In the genomic region with DNA sequence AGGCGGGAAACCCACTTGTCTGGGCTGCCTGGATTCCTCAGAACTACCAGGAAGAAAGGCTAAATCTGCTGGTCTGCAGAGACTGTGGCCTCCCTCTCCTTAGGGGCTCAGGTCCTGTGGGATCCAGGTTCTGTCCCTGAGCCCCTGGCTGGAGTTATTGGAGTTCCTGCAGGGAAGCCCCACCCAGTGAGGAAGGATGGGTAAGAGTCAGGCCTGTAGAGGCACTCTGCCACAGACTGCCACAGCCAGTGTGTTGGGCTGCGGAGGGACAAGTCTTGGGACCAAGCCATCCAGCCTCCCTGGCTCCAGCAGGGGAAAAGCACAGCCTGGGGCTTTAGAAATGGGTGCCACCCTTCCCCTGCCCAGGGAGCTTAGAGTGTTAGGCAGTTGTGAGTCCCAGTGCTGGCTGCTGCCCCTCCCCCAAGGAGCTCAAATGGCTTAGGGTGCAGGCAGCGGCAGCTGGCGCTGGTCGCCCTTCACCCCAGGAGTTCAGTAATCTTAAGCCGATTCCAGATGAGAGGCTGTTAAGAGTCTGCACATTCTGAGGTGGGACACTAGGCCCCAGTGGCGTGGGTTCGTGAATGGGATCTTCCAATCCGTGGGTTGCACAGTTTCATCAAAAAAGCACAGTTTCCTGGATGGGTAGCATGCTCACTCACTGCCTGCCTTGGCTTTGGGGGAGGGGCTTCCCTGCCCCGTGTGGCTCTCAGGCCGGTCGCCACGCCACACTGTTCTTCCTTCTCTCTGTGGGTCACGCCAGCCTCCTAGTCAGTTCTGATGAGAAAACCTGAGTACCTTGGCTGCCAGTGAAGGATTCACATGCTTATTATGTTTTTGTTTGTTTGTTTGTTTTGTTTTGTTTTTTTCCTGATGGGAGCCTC, we compare ENCODE assay signal across 1 cellular context.
TF ChIP-seq lines count a peak whose summit lies in the region.

No MANE protein-coding gene starts in this region.

TF ChIP-seq in WTC11, 78 proteins besides CTCF, POLR2A, EP300 and RAD21:
- no peak for TF ChIP-seq ATF1 (CRISPR knock-in tag; IDR thresholded peaks at IDR 0.05)
- TF ChIP-seq ZNF416 (CRISPR knock-in tag; IDR thresholded peaks at IDR 0.05) = 0 out of 2 replicates have a peak, but pooled peaks have one; percentile 31
- TF ChIP-seq FOXJ3 (CRISPR knock-in tag; IDR thresholded peaks at IDR 0.05; ENCODE audit: borderline replicate concordance) = no peak
- no peak for TF ChIP-seq IRF2 (CRISPR knock-in tag; IDR thresholded peaks at IDR 0.05; ENCODE audit: borderline replicate concordance, low read depth)
- peak; percentile 19; the same call in 1 of the 2 replicates for TF ChIP-seq FOXP1 (CRISPR knock-in tag; IDR thresholded peaks at IDR 0.05; ENCODE audit: borderline replicate concordance)
- TF ChIP-seq ZNF671 (CRISPR knock-in tag; IDR thresholded peaks at IDR 0.05) = no peak
- no peak for TF ChIP-seq SMAD3 (CRISPR knock-in tag; IDR thresholded peaks at IDR 0.05; ENCODE audit: borderline replicate concordance)
- TF ChIP-seq TCF7 (CRISPR knock-in tag; IDR thresholded peaks at IDR 0.05; ENCODE audit: low read depth) = no peak
- TF ChIP-seq KAT7 (CRISPR knock-in tag; IDR thresholded peaks at IDR 0.05; ENCODE audit: borderline replicate concordance) = no peak
- TF ChIP-seq CREM (CRISPR knock-in tag; IDR thresholded peaks at IDR 0.05) = no peak
- no peak for TF ChIP-seq ETV6 (CRISPR knock-in tag; IDR thresholded peaks at IDR 0.05)
- no peak for TF ChIP-seq SOX15 (CRISPR knock-in tag; IDR thresholded peaks at IDR 0.05)
